Comparison of ENCODE assay signal across 10 cellular contexts in the genomic region with DNA sequence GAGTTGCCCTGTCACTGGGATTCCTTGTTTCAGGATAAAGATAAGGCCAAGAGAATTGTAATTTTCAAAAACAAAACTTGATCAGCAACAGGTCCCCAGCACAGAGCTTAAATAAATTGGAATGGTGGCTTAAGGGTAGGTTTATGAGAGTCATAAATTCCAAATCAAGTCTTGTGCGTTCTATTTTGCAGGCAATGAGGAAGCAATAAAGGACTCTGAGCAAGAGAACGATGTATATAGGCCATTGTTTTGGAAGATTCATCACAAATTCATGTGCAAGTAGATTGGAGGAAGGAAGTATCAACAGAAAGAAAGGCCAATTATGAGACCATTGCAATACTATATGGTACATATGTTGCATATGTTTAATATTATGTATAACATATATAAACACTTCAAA.
"Had no signal": no experiment of that assay in that cellular context is flagged by ENCODE, and none has a peak within 500 bp of the region (broad histone marks: within the 10 kb centered on the region; RNA-seq: fewer than 3 reads in every experiment).

No MANE protein-coding gene starts in this region.

- H3K4me1 ChIP-seq: HAP-1 had no signal

- DNase-seq: GM23248, GOT3, H7, HFFc6, IMR-90, KG1 had no signal

- ATAC-seq: HCT116, K562 had no signal

- H3K27ac ChIP-seq: GM23248, HL-60 had no signal

- H3K4me3 ChIP-seq: GM23248, HAP-1, K562 had no signal

- H3K9me3 ChIP-seq: HAP-1 had no signal

- H3K36me3 ChIP-seq: HAP-1 had no signal
